Comparison of ENCODE assay signal across 9 cellular contexts in genomic region chr2:127196998-127197397, GRCh38. TPM values are rescaled to one million over a fixed set of nuclear protein-coding genes. Genes with fewer than 3 reads are reported as not detected.
DNase-seq lines count a peak whose midpoint lies in the region; ATAC-seq and TF ChIP-seq lines count a peak whose summit lies in the region.
"Had no signal": no experiment of that assay in that cellular context is flagged by ENCODE, and none has a peak within 500 bp of the region (broad histone marks: within the 10 kb centered on the region; RNA-seq: fewer than 3 reads in every experiment).

No MANE protein-coding gene starts in this region.

- H3F3A ChIP-seq in SK-N-SH (replicated peaks; ENCODE audit: insufficient read depth), result no peaks in the 10 kb centered on the region

- no peak for TF ChIP-seq RAD21 in SK-N-SH (IDR thresholded peaks at IDR 0.05; ENCODE audit: low read length)

- H3K4me1 Mint-ChIP-seq in stimulated activated effector memory CD8-positive, alpha-beta T cell treated with anti-CD3 and anti-CD28 coated beads, Interleukin-12 subunit alpha, Interleukin-12 subunit beta, amount 100 ng/mL, for 72 hours, result peaks cover 7% of the 10 kb centered on the region

- no peaks in the 10 kb centered on the region for H3K9me2 ChIP-seq in SK-N-SH

- no peaks in the 10 kb centered on the region for H3K79me2 ChIP-seq in SK-N-SH (ENCODE audit: insufficient read depth)

- H3K9me3 ChIP-seq in SK-N-SH (no peaks in the 10 kb centered on the region), body of pancreas (no peaks in the 10 kb centered on the region), tibial nerve (peaks cover 0 to 5% (median 0%) of the 10 kb centered on the region in 4 donors)

- H3K9ac ChIP-seq in SK-N-SH, result no peak overlapping the region

- no peak for DNase-seq in SK-N-SH
- peak; percentile 29 for DNase-seq in MV-4-11 (lab: John Stamatoyannopoulos, UW)
- DNase-seq in body of pancreas, result no peak
- DNase-seq in stimulated activated effector memory CD8-positive, alpha-beta T cell treated with anti-CD3 and anti-CD28 coated beads, Interleukin-12 subunit alpha, Interleukin-12 subunit beta, amount 100 ng/mL, for 72 hours (ENCODE audit: low spot score in 2 of 2), result no peak
- DNase-seq in AG08395 (ENCODE audit: low spot score), result no peak
- no peak for DNase-seq in tibial nerve (ENCODE audit: low spot score in 2 of 2)
- DNase-seq: activated T-cell treated with anti-CD3 and anti-CD28 coated beads for 4 hours had no signal

- H3K27ac Mint-ChIP-seq in stimulated activated effector memory CD8-positive, alpha-beta T cell treated with anti-CD3 and anti-CD28 coated beads, Interleukin-12 subunit alpha, Interleukin-12 subunit beta, amount 100 ng/mL, for 72 hours, result no peak overlapping the region

- intact Hi-C loops in body of pancreas (cut with DNase I), result no loop called here

- TF ChIP-seq CTCF in SK-N-SH (IDR thresholded peaks at IDR 0.05) (peak; percentile 31), body of pancreas (IDR thresholded peaks at IDR 0.05) (peak in 4 of 7 experiments; percentile 8 to 21 (median 12)), tibial nerve (IDR thresholded peaks at IDR 0.05) (no peak)

- H3K4me3 Mint-ChIP-seq in stimulated activated effector memory CD8-positive, alpha-beta T cell treated with anti-CD3 and anti-CD28 coated beads, Interleukin-12 subunit alpha, Interleukin-12 subunit beta, amount 100 ng/mL, for 72 hours, result peak overlapping the region; percentile 68

- H3K27ac ChIP-seq in SK-N-SH (ENCODE audit: low read depth in 2 of 2, low read length in 1 of 2) (no peak overlapping the region), body of pancreas (no peak overlapping the region), tibial nerve (no peak overlapping the region)

- WGBS in SK-N-SH (ENCODE audit: low lambda C conversion rate), result 56% methylated on average over 4 of the region's 4 CpGs
- 49 to 54% methylated on average over 4 of the region's 4 CpGs for WGBS in body of pancreas, 2 donors
- 87 to 88% methylated on average over 4 of the region's 4 CpGs for WGBS in tibial nerve, 2 donors

- no peak overlapping the region for H2AFZ ChIP-seq in SK-N-SH (ENCODE audit: low read depth)

- H3K36me3 Mint-ChIP-seq in stimulated activated effector memory CD8-positive, alpha-beta T cell treated with anti-CD3 and anti-CD28 coated beads, Interleukin-12 subunit alpha, Interleukin-12 subunit beta, amount 100 ng/mL, for 72 hours, result no peaks in the 10 kb centered on the region

- H3K36me3 ChIP-seq in SK-N-SH (replicated peaks in 1 of 2; ENCODE audit: control insufficient read depth in 1 of 2, insufficient read depth in 2 of 2, low read length in 1 of 2) (no peaks in the 10 kb centered on the region), body of pancreas (replicated peaks in 1 of 2; ENCODE audit: insufficient read depth in 1 of 2, low read depth in 2 of 2) (no peaks in the 10 kb centered on the region), tibial nerve (no peaks in the 10 kb centered on the region)

- CTCF ChIA-PET in SK-N-SH (lab: Yijun Ruan, JAX), result interaction anchor here (0.6 to 3.8 kb wide), 46 partner anchors 10 to 1193 kb away, joined by 3 to 27 read pairs (median 4); partner anchors contain the start of genes BIN1, CYP27C1, ERCC3 and LIMS2

- H4K20me1 ChIP-seq in SK-N-SH (ENCODE audit: insufficient read depth), result no peaks in the 10 kb centered on the region

- TF ChIP-seq POLR2A in body of pancreas (IDR thresholded peaks at IDR 0.05), result no peak
- TF ChIP-seq POLR2A in tibial nerve (IDR thresholded peaks at IDR 0.05), result no peak

- no peaks in the 10 kb centered on the region for H3K9me3 Mint-ChIP-seq in stimulated activated effector memory CD8-positive, alpha-beta T cell treated with anti-CD3 and anti-CD28 coated beads, Interleukin-12 subunit alpha, Interleukin-12 subunit beta, amount 100 ng/mL, for 72 hours

- ATAC-seq in SK-N-SH treated with all-trans-retinoic acid at 6 μM for 48 hours, result no peak
- ATAC-seq in body of pancreas, result no peak
- peak; percentile 45 for ATAC-seq in stimulated activated effector memory CD8-positive, alpha-beta T cell treated with anti-CD3 and anti-CD28 coated beads, Interleukin-12 subunit alpha, Interleukin-12 subunit beta, amount 100 ng/mL, for 72 hours
- no peak for ATAC-seq in HG03175 (IDR thresholded peaks at IDR 0.05; ENCODE audit: unreplicated experiment)

- TF ChIP-seq EP300 in SK-N-SH (IDR thresholded peaks at IDR 0.05; ENCODE audit: borderline replicate concordance in 1 of 2, low read depth in 1 of 2, low read length in 1 of 2), result no peak
- no peak for TF ChIP-seq EP300 in tibial nerve (IDR thresholded peaks at IDR 0.05)

- H3K4me3 ChIP-seq in SK-N-SH (ENCODE audit: low read depth in 2 of 2, low read length in 1 of 2), result no peak overlapping the region
- no peak overlapping the region for H3K4me3 ChIP-seq in body of pancreas
- no peak overlapping the region for H3K4me3 ChIP-seq in tibial nerve

- H3K27me3 ChIP-seq in SK-N-SH (ENCODE audit: insufficient read depth) (no peaks in the 10 kb centered on the region; the same call in 1 of the 2 replicates), body of pancreas (no peaks in the 10 kb centered on the region), tibial nerve (no peaks in the 10 kb centered on the region)

- POLR2A ChIA-PET in SK-N-SH (lab: Yijun Ruan, JAX), result no interaction called here

- H3K4me1 ChIP-seq in SK-N-SH (ENCODE audit: control insufficient read depth in 1 of 2, insufficient read depth in 2 of 2, low read depth in 1 of 2, low read length in 1 of 2), result no peaks in the 10 kb centered on the region; a peak in 1 of 4 replicates
- peaks cover 4% of the 10 kb centered on the region for H3K4me1 ChIP-seq in body of pancreas
- peaks cover 0 to 16% (median 4%) of the 10 kb centered on the region in 4 donors for H3K4me1 ChIP-seq in tibial nerve

- H3K4me2 ChIP-seq in SK-N-SH, result no peak overlapping the region

TF ChIP-seq in SK-N-SH, 30 proteins besides CTCF, POLR2A, EP300 and RAD21:
- TF ChIP-seq TAF1 (IDR thresholded peaks at IDR 0.05; ENCODE audit: borderline replicate concordance, low read depth, low read length) (no peak), RXRA (IDR thresholded peaks at IDR 0.05; ENCODE audit: borderline replicate concordance, low read depth) (no peak), NFIC (IDR thresholded peaks at IDR 0.05; ENCODE audit: borderline replicate concordance) (no peak), MXI1 (IDR thresholded peaks at IDR 0.05; ENCODE audit: low read depth, low read length) (no peak), NRF1 (IDR thresholded peaks at IDR 0.05; ENCODE audit: low read depth, low read length) (no peak), MAX (IDR thresholded peaks at IDR 0.05; ENCODE audit: low read depth) (no peak)

TF ChIP-seq in SK-N-SH treated with all-trans-retinoic acid at 6 μM for 48 hours, 23 proteins besides CTCF, POLR2A, EP300 and RAD21:
- no peak for TF ChIP-seq ZNF8 (CRISPR knock-in tag; IDR thresholded peaks at IDR 0.05)
- no peak for TF ChIP-seq PPARA (CRISPR knock-in tag; IDR thresholded peaks at IDR 0.05; ENCODE audit: borderline replicate concordance)
- TF ChIP-seq OSR1 (CRISPR knock-in tag; IDR thresholded peaks at IDR 0.05), result no peak
TF ChIP-seq in SK-N-SH treated with all-trans-retinoic acid at 6 μM for 48 hours: peak in this region for 0.

RNA-seq across cellular contexts. Expression of gene CYP27C1, which starts 23.1 kb away (rescaled TPM):
- 0.03 TPM in 1 of 2 replicates, not detected in the other for polyA plus RNA-seq in SK-N-SH (2012; rRNA removed)
- polyA plus RNA-seq in SK-N-SH (2012; cell fraction: cytosol; rRNA removed), result 0.03 TPM in 2 replicates
- not detected in 2 replicates for polyA plus RNA-seq in SK-N-SH (2012; cell fraction: nucleus; rRNA removed)
- total RNA-seq in body of pancreas, result under 1 TPM in 1 of 2 donors, not detected in 1; 0.52 TPM
- total RNA-seq in tibial nerve, result 1 to 10 TPM in 1 of 4 donors, under 1 TPM in 3; 0.42 to 1.2 (median 0.73) TPM

Comparison
In these comparisons a context has a peak if more than half of its experiments do, and no peak if none do; other contexts are left out.
1. CTCF ChIP-seq: peak in SK-N-SH (single experiment) and body of pancreas (4 of 7); none in tibial nerve (0 of 5).